ENCODE assay signal across 6 cellular contexts in the genomic region with DNA sequence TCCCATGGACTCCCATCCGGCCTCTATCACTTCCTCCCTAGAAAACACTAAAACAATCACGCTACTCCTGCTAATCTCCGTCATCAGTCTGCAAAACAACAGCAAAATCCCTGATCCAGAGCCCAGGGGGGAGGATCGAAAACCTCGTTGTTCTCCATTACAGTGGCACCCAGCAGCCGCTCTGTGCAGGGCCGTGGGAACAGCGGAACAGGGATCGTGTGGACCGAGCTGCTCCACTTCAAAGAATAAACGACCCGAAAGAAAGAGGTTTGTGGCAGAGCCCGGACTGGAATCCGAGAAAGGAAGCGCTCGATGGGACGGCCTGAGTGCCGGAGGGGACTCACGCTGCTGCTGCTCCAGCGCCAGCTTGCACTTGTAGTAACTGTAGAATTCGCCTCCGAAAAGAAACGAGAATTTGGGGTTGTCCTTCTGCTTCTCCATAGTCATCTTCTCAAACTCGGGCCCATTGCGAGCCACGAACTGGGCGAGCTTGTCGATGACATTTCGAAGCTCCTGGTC. TPM values are rescaled to one million over a fixed set of nuclear protein-coding genes. Genes with fewer than 3 reads are reported as not detected.
DNase-seq lines count a peak whose midpoint lies in the region; ATAC-seq lines count a peak whose summit lies in the region.

No MANE protein-coding gene starts in this region.

- H3K79me1 ChIP-seq in mesenchymal stem cell (replicated peaks; ENCODE audit: low read length, poor library complexity, severe bottlenecking), result peaks cover 5% of the 10 kb centered on the region

- no peaks in the 10 kb centered on the region for H3K27me3 Mint-ChIP-seq in activated naive CD4-positive, alpha-beta T cell treated with anti-CD3 and anti-CD28 coated beads, Interleukin-2, amount 10 ng/mL, durations not matched to agents 7 days and 5 days

- ATAC-seq in GM21423 (IDR thresholded peaks at IDR 0.05; ENCODE audit: unreplicated experiment), result no peak

- H3K14ac ChIP-seq in mesenchymal stem cell (ENCODE audit: low read length in 2 of 2), result peak overlapping the region in 1 of 2 experiments; percentile 39

- H2AK5ac ChIP-seq in mesenchymal stem cell (ENCODE audit: low read length, severe bottlenecking), result no peak overlapping the region

- CTCF ChIA-PET in activated naive CD4-positive, alpha-beta T cell treated with anti-CD3 and anti-CD28 coated beads, Interleukin-2, amount 10 ng/mL, durations not matched to agents 7 days and 5 days (lab: Charles Lee), result no interaction called here

- no peak overlapping the region for H2BK15ac ChIP-seq in mesenchymal stem cell (ENCODE audit: low read depth, poor library complexity, severe bottlenecking)

- H4K8ac ChIP-seq in mesenchymal stem cell (ENCODE audit: low read length), result no peak overlapping the region

- peaks cover 40% of the 10 kb centered on the region for H3K36me3 Mint-ChIP-seq in activated naive CD4-positive, alpha-beta T cell treated with anti-CD3 and anti-CD28 coated beads, Interleukin-2, amount 10 ng/mL, durations not matched to agents 7 days and 5 days

- peak overlapping the region in 1 of 2 experiments; percentile 40 for H3K23ac ChIP-seq in mesenchymal stem cell (ENCODE audit: low read length in 2 of 2)

- peaks cover 28 to 46% of the 10 kb centered on the region in 2 experiments for H3K36me3 ChIP-seq in mesenchymal stem cell (ENCODE audit: control insufficient read depth in 1 of 2, insufficient read depth in 2 of 2, low read depth in 1 of 2, low read length in 2 of 2)

- H3K18ac ChIP-seq in mesenchymal stem cell (ENCODE audit: low read depth in 1 of 2, low read length in 2 of 2), result peak overlapping the region; percentile 72 to 73

- no peaks in the 10 kb centered on the region for H3K9me3 Mint-ChIP-seq in activated naive CD4-positive, alpha-beta T cell treated with anti-CD3 and anti-CD28 coated beads, Interleukin-2, amount 10 ng/mL, durations not matched to agents 7 days and 5 days

- H4K91ac ChIP-seq in mesenchymal stem cell (ENCODE audit: low read length), result no peak overlapping the region

- peak overlapping the region; percentile 4 for H2BK120ac ChIP-seq in mesenchymal stem cell (ENCODE audit: low read depth, low read length)

- peak overlapping the region; percentile 87 for H3K4me3 Mint-ChIP-seq in activated naive CD4-positive, alpha-beta T cell treated with anti-CD3 and anti-CD28 coated beads, Interleukin-2, amount 10 ng/mL, durations not matched to agents 7 days and 5 days

- peak overlapping the region; percentile 78 for H3K4me2 ChIP-seq in mesenchymal stem cell (ENCODE audit: low read length, poor library complexity, severe bottlenecking)

- H2AFZ ChIP-seq in mesenchymal stem cell (ENCODE audit: low read depth, low read length), result no peak overlapping the region

- H2BK5ac ChIP-seq in mesenchymal stem cell (ENCODE audit: low read depth, low read length, poor library complexity, severe bottlenecking), result no peak overlapping the region

- H3K4me1 ChIP-seq in mesenchymal stem cell (ENCODE audit: control insufficient read depth, insufficient read depth, low read depth, low read length), result peaks cover 9% of the 10 kb centered on the region

- peak; percentile 23 for DNase-seq in stimulated activated CD4-positive, alpha-beta T cell treated with anti-CD3 and anti-CD28 coated beads, Interleukin-15, amount 100 ng/mL, for 24 hours
- DNase-seq in stimulated activated CD4-positive, alpha-beta T cell treated with anti-CD3 and anti-CD28 coated beads, Interleukin-2, amount 100 ng/mL, for 48 hours, result no peak
- DNase-seq in activated naive CD4-positive, alpha-beta T cell treated with anti-CD3 and anti-CD28 coated beads, Interleukin-2, amount 10 ng/mL, durations not matched to agents 7 days and 5 days, result peak; percentile 47
- DNase-seq in mesenchymal stem cell, result no peak
- no peak for DNase-seq in T-helper 9 cell

- 3% methylated on average over 29 of the region's 29 CpGs for WGBS in mesenchymal stem cell

- peak overlapping the region; percentile 84 to 99 for H3K4me3 ChIP-seq in mesenchymal stem cell (ENCODE audit: insufficient read depth in 1 of 2, low read depth in 1 of 2, low read length in 2 of 2)

- peak overlapping the region; percentile 83 for H3K27ac Mint-ChIP-seq in activated naive CD4-positive, alpha-beta T cell treated with anti-CD3 and anti-CD28 coated beads, Interleukin-2, amount 10 ng/mL, durations not matched to agents 7 days and 5 days

- H3K27me3 ChIP-seq in mesenchymal stem cell (ENCODE audit: control insufficient read depth in 1 of 2, insufficient read depth in 1 of 2, low read length in 2 of 2), result no peaks in the 10 kb centered on the region

- H3K27ac ChIP-seq in mesenchymal stem cell (ENCODE audit: low read length, poor library complexity, severe bottlenecking), result peak overlapping the region; percentile 55

- H3K4ac ChIP-seq in mesenchymal stem cell (ENCODE audit: low read depth in 1 of 2, low read length in 2 of 2), result peak overlapping the region in 1 of 2 experiments; percentile 11

- no peaks in the 10 kb centered on the region for H3K9me3 ChIP-seq in mesenchymal stem cell (ENCODE audit: control insufficient read depth, low read length)

- H3K9ac ChIP-seq in mesenchymal stem cell (ENCODE audit: low read length), result peak overlapping the region; percentile 99

- no peak overlapping the region for H2BK12ac ChIP-seq in mesenchymal stem cell (ENCODE audit: low read length in 2 of 2)

- peaks cover 57% of the 10 kb centered on the region for H3K4me1 Mint-ChIP-seq in activated naive CD4-positive, alpha-beta T cell treated with anti-CD3 and anti-CD28 coated beads, Interleukin-2, amount 10 ng/mL, durations not matched to agents 7 days and 5 days

RNA-seq across cellular contexts. Expression of gene CHERP, which starts 0.7 kb away (rescaled TPM):
- 21.5 TPM for polyA plus RNA-seq in mesenchymal stem cell (2013, experiment 1 of 2)
- polyA plus RNA-seq in mesenchymal stem cell (2013, experiment 2 of 2), result 20.3 TPM

RNA-seq across cellular contexts. Expression of gene SLC35E1, which starts 30.6 kb away (rescaled TPM):
- 65.2 TPM for polyA plus RNA-seq in mesenchymal stem cell (2013, experiment 1 of 2)
- 65.7 TPM for polyA plus RNA-seq in mesenchymal stem cell (2013, experiment 2 of 2)

RNA-seq across cellular contexts. Expression of gene C19orf44, which starts 45.4 kb away (rescaled TPM):
- 3.3 TPM for polyA plus RNA-seq in mesenchymal stem cell (2013, experiment 1 of 2)
- polyA plus RNA-seq in mesenchymal stem cell (2013, experiment 2 of 2), result 3.0 TPM

RNA-seq across cellular contexts. Expression of gene CALR3, which starts 45.6 kb away (rescaled TPM):
- polyA plus RNA-seq in mesenchymal stem cell (2013, experiment 1 of 2), result 0.08 TPM
- 0.04 TPM for polyA plus RNA-seq in mesenchymal stem cell (2013, experiment 2 of 2)

Comparison
In these comparisons a context has a peak if more than half of its experiments do, and no peak if none do; other contexts are left out.
1. DNase-seq: peak in stimulated activated CD4-positive, alpha-beta T cell treated with anti-CD3 and anti-CD28 coated beads, Interleukin-15, amount 100 ng/mL, for 24 hours (single experiment) and activated naive CD4-positive, alpha-beta T cell treated with anti-CD3 and anti-CD28 coated beads, Interleukin-2, amount 10 ng/mL, durations not matched to agents 7 days and 5 days (single experiment); none in stimulated activated CD4-positive, alpha-beta T cell treated with anti-CD3 and anti-CD28 coated beads, Interleukin-2, amount 100 ng/mL, for 48 hours (0 of 2), mesenchymal stem cell (single experiment) and T-helper 9 cell (single experiment).